2 cellular contexts compared by ENCODE assay signal in the genomic region with DNA sequence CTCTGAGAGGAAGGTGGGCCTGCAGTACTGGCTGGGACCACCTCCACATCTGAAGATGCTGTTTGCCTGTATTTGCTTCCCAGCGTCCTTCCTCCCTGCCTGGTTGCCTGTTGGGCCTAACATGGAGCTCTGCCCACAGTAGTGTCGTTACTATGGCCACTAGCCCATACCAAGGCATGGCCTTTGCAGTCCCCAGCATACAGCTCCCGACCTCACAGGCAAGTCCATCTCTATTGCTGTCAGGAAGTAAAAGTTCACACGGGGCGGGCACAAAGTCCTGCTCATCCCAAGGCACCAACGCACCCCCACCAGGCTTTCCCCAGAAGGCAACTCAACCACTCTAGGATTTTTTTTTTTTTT.
TF ChIP-seq lines count a peak whose summit lies in the region.

No MANE protein-coding gene starts in this region.

TF ChIP-seq in IMR-90, 13 proteins besides CTCF, POLR2A, EP300 and RAD21:
- TF ChIP-seq MAZ (IDR thresholded peaks at IDR 0.05; ENCODE audit: borderline replicate concordance, low read depth, low read length) (no peak), FOS (IDR thresholded peaks at IDR 0.05; ENCODE audit: low read depth, low read length) (no peak), RFX5 (IDR thresholded peaks at IDR 0.05; ENCODE audit: low read depth, low read length) (no peak), NFE2L2 (IDR thresholded peaks at IDR 0.05; ENCODE audit: low read depth, low read length) (no peak), MXI1 (IDR thresholded peaks at IDR 0.05; ENCODE audit: borderline replicate concordance, low read depth, low read length) (no peak), BHLHE40 (IDR thresholded peaks at IDR 0.05; ENCODE audit: low read depth, low read length) (no peak), MAFK (IDR thresholded peaks at IDR 0.05; ENCODE audit: low read depth, low read length) (no peak), CEBPB (IDR thresholded peaks at IDR 0.05; ENCODE audit: low read depth, low read length) (no peak), CHD1 (IDR thresholded peaks at IDR 0.05; ENCODE audit: low read depth, low read length) (no peak), RCOR1 (IDR thresholded peaks at IDR 0.05; ENCODE audit: insufficient replicate concordance, low read length) (no peak), SMC3 (IDR thresholded peaks at IDR 0.05; ENCODE audit: low read depth, low read length) (no peak)
- TF ChIP-seq, protein P1, sequence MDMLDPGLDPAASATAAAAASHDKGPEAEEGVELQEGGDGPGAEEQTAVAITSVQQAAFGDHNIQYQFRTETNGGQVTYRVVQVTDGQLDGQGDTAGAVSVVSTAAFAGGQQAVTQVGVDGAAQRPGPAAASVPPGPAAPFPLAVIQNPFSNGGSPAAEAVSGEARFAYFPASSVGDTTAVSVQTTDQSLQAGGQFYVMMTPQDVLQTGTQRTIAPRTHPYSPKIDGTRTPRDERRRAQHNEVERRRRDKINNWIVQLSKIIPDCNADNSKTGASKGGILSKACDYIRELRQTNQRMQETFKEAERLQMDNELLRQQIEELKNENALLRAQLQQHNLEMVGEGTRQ (IDR thresholded peaks at IDR 0.05; ENCODE audit: low read depth, low read length): no peak
- TF ChIP-seq, protein P2, sequence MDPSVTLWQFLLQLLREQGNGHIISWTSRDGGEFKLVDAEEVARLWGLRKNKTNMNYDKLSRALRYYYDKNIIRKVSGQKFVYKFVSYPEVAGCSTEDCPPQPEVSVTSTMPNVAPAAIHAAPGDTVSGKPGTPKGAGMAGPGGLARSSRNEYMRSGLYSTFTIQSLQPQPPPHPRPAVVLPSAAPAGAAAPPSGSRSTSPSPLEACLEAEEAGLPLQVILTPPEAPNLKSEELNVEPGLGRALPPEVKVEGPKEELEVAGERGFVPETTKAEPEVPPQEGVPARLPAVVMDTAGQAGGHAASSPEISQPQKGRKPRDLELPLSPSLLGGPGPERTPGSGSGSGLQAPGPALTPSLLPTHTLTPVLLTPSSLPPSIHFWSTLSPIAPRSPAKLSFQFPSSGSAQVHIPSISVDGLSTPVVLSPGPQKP (IDR thresholded peaks at IDR 0.05; ENCODE audit: borderline replicate concordance, low read depth, low read length): no peak

TF ChIP-seq in H1, 55 proteins besides CTCF, POLR2A, EP300 and RAD21:
- TF ChIP-seq ZNF274 (IDR thresholded peaks at IDR 0.05; ENCODE audit: borderline replicate concordance, extremely low read depth, low read length) (no peak), MAFK (IDR thresholded peaks at IDR 0.05; ENCODE audit: low read depth, low read length) (no peak), CBX5 (IDR thresholded peaks at IDR 0.05; ENCODE audit: low read depth, low read length) (no peak), KDM4A (IDR thresholded peaks at IDR 0.05; ENCODE audit: low read depth, low read length, severe bottlenecking) (no peak), BRCA1 (IDR thresholded peaks at IDR 0.05; ENCODE audit: low read depth, low read length) (no peak)
